Comparison of ENCODE assay signal across 8 cellular contexts in the genomic region with DNA sequence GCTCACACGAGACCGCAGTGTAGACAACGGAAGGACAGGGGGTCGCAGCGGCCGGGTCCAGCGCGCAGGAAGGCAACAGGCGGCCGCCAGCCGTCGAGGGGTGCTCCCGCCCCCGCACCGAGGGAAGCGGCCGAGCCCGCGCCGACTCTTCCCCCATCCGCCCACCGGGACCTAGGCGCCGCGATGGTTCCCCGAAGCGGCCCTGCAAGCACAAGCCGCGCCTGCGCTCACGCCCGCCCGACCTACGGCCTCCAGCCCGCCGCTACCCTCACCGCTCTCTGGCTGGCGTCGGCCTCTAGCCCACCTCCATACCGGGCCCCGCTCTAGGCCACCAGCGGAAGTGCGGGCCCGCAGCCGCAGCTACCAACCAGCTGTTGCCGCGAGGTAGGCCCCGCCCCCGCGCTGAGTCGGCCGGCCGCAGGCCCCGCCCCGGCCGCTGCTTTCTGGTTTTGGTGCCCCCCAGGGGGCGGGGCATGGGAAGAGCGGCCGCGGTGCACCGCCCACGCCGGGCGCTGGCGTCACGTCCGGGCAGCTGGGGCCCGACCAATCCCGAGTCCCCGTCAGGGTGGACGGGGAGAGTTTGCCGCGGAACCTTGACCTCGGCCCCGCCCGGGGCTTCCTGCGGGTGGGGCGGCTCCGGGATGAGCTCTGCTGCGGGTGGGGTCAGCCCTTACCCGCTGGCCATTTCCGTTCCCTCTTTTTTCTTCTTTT.
A peak's percentile ranks its signal among the peaks of the same experiment; 100 is the strongest.
DNase-seq lines count a peak whose midpoint lies in the region; ATAC-seq lines count a peak whose summit lies in the region.

A gene with protein sequence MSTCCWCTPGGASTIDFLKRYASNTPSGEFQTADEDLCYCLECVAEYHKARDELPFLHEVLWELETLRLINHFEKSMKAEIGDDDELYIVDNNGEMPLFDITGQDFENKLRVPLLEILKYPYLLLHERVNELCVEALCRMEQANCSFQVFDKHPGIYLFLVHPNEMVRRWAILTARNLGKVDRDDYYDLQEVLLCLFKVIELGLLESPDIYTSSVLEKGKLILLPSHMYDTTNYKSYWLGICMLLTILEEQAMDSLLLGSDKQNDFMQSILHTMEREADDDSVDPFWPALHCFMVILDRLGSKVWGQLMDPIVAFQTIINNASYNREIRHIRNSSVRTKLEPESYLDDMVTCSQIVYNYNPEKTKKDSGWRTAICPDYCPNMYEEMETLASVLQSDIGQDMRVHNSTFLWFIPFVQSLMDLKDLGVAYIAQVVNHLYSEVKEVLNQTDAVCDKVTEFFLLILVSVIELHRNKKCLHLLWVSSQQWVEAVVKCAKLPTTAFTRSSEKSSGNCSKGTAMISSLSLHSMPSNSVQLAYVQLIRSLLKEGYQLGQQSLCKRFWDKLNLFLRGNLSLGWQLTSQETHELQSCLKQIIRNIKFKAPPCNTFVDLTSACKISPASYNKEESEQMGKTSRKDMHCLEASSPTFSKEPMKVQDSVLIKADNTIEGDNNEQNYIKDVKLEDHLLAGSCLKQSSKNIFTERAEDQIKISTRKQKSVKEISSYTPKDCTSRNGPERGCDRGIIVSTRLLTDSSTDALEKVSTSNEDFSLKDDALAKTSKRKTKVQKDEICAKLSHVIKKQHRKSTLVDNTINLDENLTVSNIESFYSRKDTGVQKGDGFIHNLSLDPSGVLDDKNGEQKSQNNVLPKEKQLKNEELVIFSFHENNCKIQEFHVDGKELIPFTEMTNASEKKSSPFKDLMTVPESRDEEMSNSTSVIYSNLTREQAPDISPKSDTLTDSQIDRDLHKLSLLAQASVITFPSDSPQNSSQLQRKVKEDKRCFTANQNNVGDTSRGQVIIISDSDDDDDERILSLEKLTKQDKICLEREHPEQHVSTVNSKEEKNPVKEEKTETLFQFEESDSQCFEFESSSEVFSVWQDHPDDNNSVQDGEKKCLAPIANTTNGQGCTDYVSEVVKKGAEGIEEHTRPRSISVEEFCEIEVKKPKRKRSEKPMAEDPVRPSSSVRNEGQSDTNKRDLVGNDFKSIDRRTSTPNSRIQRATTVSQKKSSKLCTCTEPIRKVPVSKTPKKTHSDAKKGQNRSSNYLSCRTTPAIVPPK (N-terminal part only) (minus strand): TSS at position 342 of the 711 bp plus-strand sequence. CDS start 5,558 bp downstream, outside the sequence.

- peak within 1 kb of the TSS; percentile 83 to 99 (median 94) for H3K4me2 ChIP-seq in BLaER1 treated with 17β-estradiol and CSF1 and Interleukin-3, amounts not matched to agents 10 nM and 100 nM

- no peaks in the 10 kb centered on the region for H3K27me3 ChIP-seq in BLaER1 treated with 17β-estradiol and CSF1 and Interleukin-3, amounts not matched to agents 10 nM and 100 nM

- peaks cover 20 to 38% (median 31%) of the 10 kb centered on the region in 11 experiments for H3K36me3 ChIP-seq in BLaER1 treated with 17β-estradiol and CSF1 and Interleukin-3, amounts not matched to agents 10 nM and 100 nM

- H3K27ac ChIP-seq in BLaER1 treated with 17β-estradiol and CSF1 and Interleukin-3, amounts not matched to agents 10 nM and 100 nM, result peak within 1 kb of the TSS; percentile 91 to 99 (median 96)
- H3K27ac ChIP-seq in cingulate gyrus (ENCODE audit: low read depth, low read length), result peak within 1 kb of the TSS; percentile 87

- DNase-seq in NCI-H526 (lab: John Stamatoyannopoulos, UW), result peak; percentile 75 to 95
- peak; percentile 98 for DNase-seq in activated CD4-positive, alpha-beta T cell treated with anti-CD3 and anti-CD28 coated beads for 48 hours
- DNase-seq in kidney tubule cell (ENCODE audit: low spot score), result peak; percentile 98
- peak; percentile 94 to 96 for DNase-seq in stimulated activated CD4-positive, alpha-beta T cell treated with anti-CD3 and anti-CD28 coated beads, Interleukin-1b, Interleukin-23, amount 100 ng/mL, for 1 hour (ENCODE audit: low read depth in 2 of 2)

- peaks cover 10 to 43% (median 32%) of the 10 kb centered on the region in 11 experiments; a peak in 17 of 22 replicates for H4K20me1 ChIP-seq in BLaER1 treated with 17β-estradiol and CSF1 and Interleukin-3, amounts not matched to agents 10 nM and 100 nM

- peak; percentile 90 for ATAC-seq in GM19328 (IDR thresholded peaks at IDR 0.05; ENCODE audit: unreplicated experiment)
- peak; percentile 69 for ATAC-seq in HG03469 (IDR thresholded peaks at IDR 0.05; ENCODE audit: unreplicated experiment)

- peak within 1 kb of the TSS; percentile 75 to 96 (median 88) for H3K4me3 ChIP-seq in BLaER1 treated with 17β-estradiol and CSF1 and Interleukin-3, amounts not matched to agents 10 nM and 100 nM

- H3K9ac ChIP-seq in BLaER1 treated with 17β-estradiol and CSF1 and Interleukin-3, amounts not matched to agents 10 nM and 100 nM, result peak within 1 kb of the TSS; percentile 93 to 99 (median 97)

- H3K4me1 ChIP-seq in BLaER1 treated with 17β-estradiol and CSF1 and Interleukin-3, amounts not matched to agents 10 nM and 100 nM, result peaks cover 51 to 75% (median 61%) of the 10 kb centered on the region in 10 experiments

- H3K9me3 ChIP-seq in BLaER1 treated with 17β-estradiol and CSF1 and Interleukin-3, amounts not matched to agents 10 nM and 100 nM (replicated peaks in 1 of 11), result peaks cover 0 to 6% (median 0%) of the 10 kb centered on the region in 11 experiments; a peak in 2 of 22 replicates

Comparison
In these comparisons a context has a peak if more than half of its experiments do, and no peak if none do; other contexts are left out.
1. Peak in every context shown above with its lines: DNase-seq, ATAC-seq, H3K4me3 ChIP-seq and H3K27ac ChIP-seq.